ENCODE assay signal across 10 cellular contexts in genomic region chr5:111075520-111075919, GRCh38. TPM values are rescaled to one million over a fixed set of nuclear protein-coding genes. Genes with fewer than 3 reads are reported as not detected.
DNase-seq lines count a peak whose midpoint lies in the region; ATAC-seq and TF ChIP-seq lines count a peak whose summit lies in the region.
"Had no signal": no experiment of that assay in that cellular context is flagged by ENCODE, and none has a peak within 500 bp of the region (broad histone marks: within the 10 kb centered on the region; RNA-seq: fewer than 3 reads in every experiment).

No MANE protein-coding gene starts in this region.

- H3K9me2 ChIP-seq in MM.1S (replicated peaks; ENCODE audit: insufficient read depth, low read length): no peaks in the 10 kb centered on the region

- H3K27ac ChIP-seq in thoracic aorta: no peak overlapping the region
- no peak overlapping the region for H3K27ac ChIP-seq in MM.1S (ENCODE audit: low read length)

- no peaks in the 10 kb centered on the region for H3K36me3 ChIP-seq in thoracic aorta
- no peaks in the 10 kb centered on the region for H3K36me3 ChIP-seq in MM.1S (replicated peaks; ENCODE audit: insufficient read depth, low read length)

- no peak overlapping the region for H2AFZ ChIP-seq in MM.1S (ENCODE audit: low read length)

- H3K79me2 ChIP-seq in MM.1S (ENCODE audit: low read length): no peaks in the 10 kb centered on the region

- H3K4me3 ChIP-seq in fibroblast of pulmonary artery (replicated peaks; ENCODE audit: low read depth, low read length): no peak overlapping the region
- H3K4me3 ChIP-seq in thoracic aorta: no peak overlapping the region
- no peak overlapping the region for H3K4me3 ChIP-seq in MM.1S (ENCODE audit: low read length)

- H3F3A ChIP-seq in MM.1S (ENCODE audit: insufficient read depth, low read length): peaks cover 4% of the 10 kb centered on the region; the same call in 1 of the 2 replicates

- TF ChIP-seq CTCF in fibroblast of pulmonary artery (IDR thresholded peaks at IDR 0.05; ENCODE audit: low read length, missing control alignments) (no peak), thoracic aorta (IDR thresholded peaks at IDR 0.05) (no peak), MM.1S (IDR thresholded peaks at IDR 0.05; ENCODE audit: low read length) (no peak)

- H4K20me1 ChIP-seq in MM.1S (ENCODE audit: insufficient read depth, low read length): no peaks in the 10 kb centered on the region

- no peak overlapping the region for H3K9ac ChIP-seq in MM.1S (ENCODE audit: low read length)

- H3K27me3 ChIP-seq in thoracic aorta (replicated peaks; ENCODE audit: insufficient read depth): no peaks in the 10 kb centered on the region
- H3K27me3 ChIP-seq in MM.1S (replicated peaks; ENCODE audit: insufficient read depth, low read length): no peaks in the 10 kb centered on the region

- H3K4me1 ChIP-seq in thoracic aorta (ENCODE audit: control insufficient read depth in 1 of 2, low read depth in 2 of 2) (peaks cover 4 to 30% of the 10 kb centered on the region in 2 donors), MM.1S (ENCODE audit: low read length) (0 out of 2 replicates have a peak, but pooled peaks cover 9% of the 10 kb centered on the region)

- ATAC-seq in Right ventricle myocardium inferior (peak; percentile 47), thoracic aorta (ENCODE audit: insufficient number of reproducible peaks, low FRiP score, low read depth) (peak; percentile 46), HG02642 (IDR thresholded peaks at IDR 0.05; ENCODE audit: poor library complexity, unreplicated experiment) (no peak)

- DNase-seq in Right ventricle myocardium inferior (ENCODE audit: missing footprints) (no peak), cardiac septum (ENCODE audit: low spot score) (no peak), RKO (ENCODE audit: low spot score) (peak; percentile 91), fibroblast of pulmonary artery (ENCODE audit: low read depth) (peak; percentile 92), thoracic aorta (ENCODE audit: low spot score) (no peak), DMS79 treated with DMSO at 0.1 percent for 48 hours (lab: John Stamatoyannopoulos, UW) (no peak), MM.1S (no peak)
- DNase-seq: CD4-positive, alpha-beta memory T cell; NCI-H1417 treated with DMSO at 0.1 percent for 48 hours had no signal

- no peak overlapping the region for H3K4me2 ChIP-seq in MM.1S (ENCODE audit: low read depth, low read length)

- intact Hi-C loops in Right ventricle myocardium inferior (cut with DNase I) (loop anchor here (10.0 kb wide), 1 partner anchor 161 kb away; no protein-coding TSS in a partner anchor), cardiac septum (cut with DNase I) (no loop called here)

- H3K9me3 ChIP-seq in thoracic aorta (no peaks in the 10 kb centered on the region), MM.1S (replicated peaks; ENCODE audit: insufficient read depth, low read length) (no peaks in the 10 kb centered on the region)

RNA-seq across cellular contexts. Expression of gene TSLP, which starts 4.0 kb away (rescaled TPM):
- total RNA-seq in Right ventricle myocardium inferior (6.0 TPM), cardiac septum (3.7 TPM), thoracic aorta (under 1 TPM in 1 of 2 donors, not detected in 1; 0.28 TPM)
- total RNA-seq: CD4-positive, alpha-beta memory T cell had no signal

RNA-seq across cellular contexts. Expression of gene WDR36, which starts 16.6 kb away (rescaled TPM):
- total RNA-seq in Right ventricle myocardium inferior (14.6 TPM), cardiac septum (12.9 TPM), thoracic aorta (10 to 100 TPM; 11.0 to 29.4 TPM)

Comparison
In these comparisons a context has a peak if more than half of its experiments do, and no peak if none do; other contexts are left out.
1. DNase-seq: peak in RKO (single experiment) and fibroblast of pulmonary artery (single experiment); none in Right ventricle myocardium inferior (single experiment), cardiac septum (single experiment), thoracic aorta (single experiment), DMS79 treated with DMSO at 0.1 percent for 48 hours (single experiment) and MM.1S (single experiment).